15 cellular contexts compared by ENCODE assay signal in genomic region chr9:591292-591691, GRCh38.
DNase-seq lines count a peak whose midpoint lies in the region; ATAC-seq and TF ChIP-seq lines count a peak whose summit lies in the region.
"Had no signal": no experiment of that assay in that cellular context is flagged by ENCODE, and none has a peak within 500 bp of the region (broad histone marks: within the 10 kb centered on the region; RNA-seq: fewer than 3 reads in every experiment).

No MANE protein-coding gene starts in this region.

- H3K27ac ChIP-seq in PC-3 (ENCODE audit: low read length) (peak overlapping the region; percentile 93), left lung (no peak overlapping the region), upper lobe of left lung (peak overlapping the region in 2 of 4 donors; percentile 10 to 32), ovary (no peak overlapping the region)

- TF ChIP-seq EP300 in upper lobe of left lung (IDR thresholded peaks at IDR 0.05) (peak in 2 of 4 donors; percentile 76 to 81), ovary (IDR thresholded peaks at IDR 0.05) (no peak)

- H3K9me3 ChIP-seq in PC-3 (ENCODE audit: low read length) (no peaks in the 10 kb centered on the region), left lung (no peaks in the 10 kb centered on the region), upper lobe of left lung (no peaks in the 10 kb centered on the region), ovary (no peaks in the 10 kb centered on the region), HAP-1 (no peaks in the 10 kb centered on the region)

- peaks cover 21% of the 10 kb centered on the region for H3K4me1 ChIP-seq in PC-3 (ENCODE audit: insufficient read depth, low read length)
- peaks cover 3 to 22% of the 10 kb centered on the region in 2 donors for H3K4me1 ChIP-seq in left lung
- H3K4me1 ChIP-seq in upper lobe of left lung = peaks cover 8 to 30% (median 18%) of the 10 kb centered on the region in 4 donors
- H3K4me1 ChIP-seq in ovary (ENCODE audit: insufficient read depth) = no peaks in the 10 kb centered on the region
- peaks cover 10% of the 10 kb centered on the region for H3K4me1 ChIP-seq in HAP-1

- H3K9ac ChIP-seq in PC-3 (ENCODE audit: low read length) = peak overlapping the region; percentile 37; the same call in 1 of the 2 replicates

- in situ Hi-C loops in HAP-1 (cut with MboI; ENCODE audit: low sequenced_read_pairs) = no loop called here

- BruUV-seq in PC-3 (replicated peaks; lab: Mats Ljungman, UMichigan) = no TSS peak

- no peaks in the 10 kb centered on the region for H3K79me2 ChIP-seq in PC-3 (ENCODE audit: low read length)

- no peaks in the 10 kb centered on the region for H3K27me3 ChIP-seq in PC-3 (ENCODE audit: low read length)
- H3K27me3 ChIP-seq in left lung = no peaks in the 10 kb centered on the region
- no peaks in the 10 kb centered on the region for H3K27me3 ChIP-seq in upper lobe of left lung
- H3K27me3 ChIP-seq in ovary = no peaks in the 10 kb centered on the region
- H3K27me3 ChIP-seq in HAP-1 (ENCODE audit: low read depth) = no peaks in the 10 kb centered on the region

- H4K20me1 ChIP-seq in PC-3 (ENCODE audit: low read length) = no peaks in the 10 kb centered on the region

- H2AFZ ChIP-seq in PC-3 (ENCODE audit: low read length) = no peak overlapping the region

- TF ChIP-seq POLR2A in upper lobe of left lung (IDR thresholded peaks at IDR 0.05) (no peak), ovary (IDR thresholded peaks at IDR 0.05) (no peak)

- H3K9me2 ChIP-seq in PC-3 (replicated peaks; ENCODE audit: low read length) = no peaks in the 10 kb centered on the region

- no peak overlapping the region for H3K4me3 ChIP-seq in PC-3 (ENCODE audit: low read length)
- H3K4me3 ChIP-seq in epithelial cell of esophagus (ENCODE audit: low read length) = no peak overlapping the region
- H3K4me3 ChIP-seq in left lung = no peak overlapping the region
- H3K4me3 ChIP-seq in upper lobe of left lung = no peak overlapping the region
- H3K4me3 ChIP-seq in ovary = no peak overlapping the region
- H3K4me3 ChIP-seq in HAP-1 = no peak overlapping the region
- H3K4me3 ChIP-seq: K562 had no signal

- peak; percentile 25; the same call in 1 of the 2 replicates for ATAC-seq in PC-3
- ATAC-seq in left lung = peak; percentile 87
- peak; percentile 58 to 90 for ATAC-seq in upper lobe of left lung (ENCODE audit: low FRiP score in 2 of 2)
- ATAC-seq: K562 had no signal

- TF ChIP-seq CTCF in PC-3 (conservative IDR thresholded peaks at IDR 0.05; ENCODE audit: low read depth, low read length) (no peak), epithelial cell of esophagus (IDR thresholded peaks at IDR 0.05; ENCODE audit: insufficient read depth, low read depth, low read length, missing control alignments) (no peak), left lung (IDR thresholded peaks at IDR 0.05) (no peak), upper lobe of left lung (IDR thresholded peaks at IDR 0.05) (no peak), ovary (IDR thresholded peaks at IDR 0.05) (no peak)

- 35 to 36% methylated on average over 4 of the region's 4 CpGs for WGBS in upper lobe of left lung, 2 donors
- WGBS in ovary, 3 donors = 69 to 78% (median 77%) methylated on average over 4 of the region's 4 CpGs

- no peak overlapping the region for H3K4me2 ChIP-seq in PC-3 (ENCODE audit: low read length)

- peaks cover 13% of the 10 kb centered on the region; the same call in 1 of the 2 replicates for H3K36me3 ChIP-seq in PC-3 (ENCODE audit: low read depth, low read length)
- no peaks in the 10 kb centered on the region for H3K36me3 ChIP-seq in left lung
- no peaks in the 10 kb centered on the region for H3K36me3 ChIP-seq in upper lobe of left lung
- H3K36me3 ChIP-seq in ovary = no peaks in the 10 kb centered on the region
- H3K36me3 ChIP-seq in HAP-1 (replicated peaks) = no peaks in the 10 kb centered on the region

- peaks cover 7% of the 10 kb centered on the region for H3F3A ChIP-seq in PC-3 (ENCODE audit: low read length, unreplicated experiment)

- CTCF ChIA-PET in PC-3 (lab: Charles Lee) = no interaction called here

- peak; percentile 29 for DNase-seq in PC-3
- DNase-seq in epithelial cell of esophagus (ENCODE audit: low read depth) = peak; percentile 96
- DNase-seq in left lung = peak in 1 of 2 donors; percentile 44
- DNase-seq in upper lobe of left lung = peak in 1 of 2 donors; percentile 80
- no peak for DNase-seq in ovary
- DNase-seq in RPMI8226 = no peak
- DNase-seq in HAP-1 (ENCODE audit: low spot score in 2 of 2) = no peak
- DNase-seq: activated CD4-positive, alpha-beta T cell treated with anti-CD3 and anti-CD28 coated beads, Interleukin-2, amount 10 ng/mL, durations not matched to agents 24 days and 14 days; CD4-positive, CD25-positive, alpha-beta regulatory T cell; GDM1; GOT3; NCI-H1436; NCI-H524 treated with DMSO at 0.1 percent for 48 hours; T-helper 2 cell had no signal

- intact Hi-C loops in PC-3 (cut with micrococcal nuclease) (no loop called here), left lung (cut with DNase I) (no loop called here), ovary (cut with DNase I) (no loop called here)

- POLR2A ChIA-PET in PC-3 (lab: Charles Lee; ENCODE audit: unreplicated experiment) = no interaction called here

Comparison
In these comparisons a context has a peak if more than half of its experiments do, and no peak if none do; other contexts are left out.
1. ATAC-seq: peak in every context shown above with its lines; median percentile 87 in left lung; 74 in upper lobe of left lung; 25 in PC-3.
2. DNase-seq: peak in PC-3 (single experiment) and epithelial cell of esophagus (single experiment); none in ovary (0 of 5), RPMI8226 (single experiment) and HAP-1 (0 of 2).